In genomic region chr2:183014005-183014404, GRCh38 we compare ENCODE assay signal across 1 cellular context.
TF ChIP-seq lines count a peak whose summit lies in the region.

No MANE protein-coding gene starts in this region.

TF ChIP-seq in IMR-90, 13 proteins besides CTCF, POLR2A, EP300 and RAD21 (continued from another document):
- no peak for TF ChIP-seq USF2 (IDR thresholded peaks at IDR 0.05; ENCODE audit: low read depth, low read length)
- no peak for TF ChIP-seq MAFK (IDR thresholded peaks at IDR 0.05; ENCODE audit: low read depth, low read length)
